16 cellular contexts compared by ENCODE assay signal in the genomic region with DNA sequence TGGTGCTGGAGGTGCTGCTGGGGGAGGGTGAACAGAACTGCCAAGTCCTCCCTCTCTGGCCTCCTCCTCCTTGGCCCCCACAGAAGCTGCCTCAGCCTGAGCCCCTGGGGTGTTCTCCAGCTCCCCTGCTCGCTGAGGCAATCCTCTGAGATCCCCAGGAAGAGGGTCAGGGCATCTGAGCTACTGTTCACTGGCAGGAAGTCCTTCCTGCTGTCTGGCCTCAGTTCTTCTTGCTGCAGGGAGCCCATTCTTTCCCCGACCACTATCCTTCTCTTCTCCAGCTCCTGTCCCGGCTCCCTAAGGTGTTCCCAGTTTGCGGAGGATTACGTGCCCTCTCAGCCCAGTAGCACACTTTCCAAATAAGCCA. TPM values are rescaled to one million over a fixed set of nuclear protein-coding genes. Genes with fewer than 3 reads are reported as not detected.
DNase-seq lines count a peak whose midpoint lies in the region; ATAC-seq and TF ChIP-seq lines count a peak whose summit lies in the region.
"Had no signal": no experiment of that assay in that cellular context is flagged by ENCODE, and none has a peak within 500 bp of the region (broad histone marks: within the 10 kb centered on the region; RNA-seq: fewer than 3 reads in every experiment).

No MANE protein-coding gene starts in this region.

- H3K27ac ChIP-seq in iPS-20b (ENCODE audit: low read length): no peak overlapping the region
- H3K27ac ChIP-seq: A549, GM23248 had no signal

- peaks cover 9% of the 10 kb centered on the region for H3K36me3 Mint-ChIP-seq in brain

- H3K4me1 ChIP-seq in iPS-20b (ENCODE audit: insufficient read depth, low read length) (peaks cover 28% of the 10 kb centered on the region), neuron (ENCODE audit: insufficient read depth, low read length) (peaks cover 85% of the 10 kb centered on the region)
- H3K4me1 ChIP-seq: A549 had no signal

- H3K27me3 ChIP-seq in H7 (ENCODE audit: control insufficient read depth, insufficient read depth, low read length) (peaks cover 55% of the 10 kb centered on the region), iPS-20b (ENCODE audit: insufficient read depth, low read length) (peaks cover 95% of the 10 kb centered on the region), neuron (ENCODE audit: insufficient read depth, low read length) (no peaks in the 10 kb centered on the region)

- no peak for TF ChIP-seq CTCF in brain (conservative IDR thresholded peaks at IDR 0.05)

- H3K9me3 ChIP-seq in iPS-20b (ENCODE audit: insufficient read depth, low read depth, low read length): no peaks in the 10 kb centered on the region
- no peaks in the 10 kb centered on the region for H3K9me3 ChIP-seq in neuron (ENCODE audit: low read length)
- H3K9me3 ChIP-seq: A549 had no signal

- H3K9me3 Mint-ChIP-seq in brain: no peaks in the 10 kb centered on the region
- H3K9me3 Mint-ChIP-seq: HFFc6 had no signal

- H3K9ac ChIP-seq in iPS-20b (ENCODE audit: low read depth, low read length): peak overlapping the region; percentile 34; the same call in 1 of the 2 replicates
- H3K9ac ChIP-seq: GM23248 had no signal

- DNase-seq in H7 (peak; percentile 32), NCI-H226 (no peak), 8988T (no peak), NCI-H526 (lab: John Stamatoyannopoulos, UW) (no peak)
- DNase-seq: DND-41, GM23248, HFFc6, NCI-H187 treated with DMSO at 0.1 percent for 48 hours, SHP77 had no signal

- peak overlapping the region; percentile 43 to 81 (median 78) for H3K4me3 Mint-ChIP-seq in brain
- H3K4me3 Mint-ChIP-seq: HFFc6 had no signal

- no peak for ATAC-seq in GM21786 (IDR thresholded peaks at IDR 0.05; ENCODE audit: unreplicated experiment)
- ATAC-seq: GM12878 had no signal

- H2AFZ ChIP-seq in neuron (ENCODE audit: low read depth, low read length): no peak overlapping the region
- H2AFZ ChIP-seq: GM23248 had no signal

- H3K27ac Mint-ChIP-seq in brain: peak overlapping the region; percentile 93 to 99 (median 97)
- H3K27ac Mint-ChIP-seq: HFFc6 had no signal

- H3K36me3 ChIP-seq in H7 (replicated peaks; ENCODE audit: control insufficient read depth, insufficient read depth, low read length): no peaks in the 10 kb centered on the region
- no peaks in the 10 kb centered on the region for H3K36me3 ChIP-seq in iPS-20b (ENCODE audit: insufficient read depth, low read depth, low read length)
- peaks cover 7% of the 10 kb centered on the region for H3K36me3 ChIP-seq in neuron (ENCODE audit: insufficient read depth, low read length)

- H3K4me3 ChIP-seq in H7 (ENCODE audit: insufficient read depth, low read depth, low read length): no peak overlapping the region
- no peak overlapping the region for H3K4me3 ChIP-seq in iPS-20b (ENCODE audit: low read length)
- peak overlapping the region; percentile 9 for H3K4me3 ChIP-seq in neuron (ENCODE audit: low read length)
- H3K4me3 ChIP-seq: A549, GM12878, GM23248 had no signal

- H3K27me3 Mint-ChIP-seq in brain: no peaks in the 10 kb centered on the region

- peaks cover 92% of the 10 kb centered on the region for H3K4me1 Mint-ChIP-seq in brain

RNA-seq across cellular contexts. Expression of a gene that starts 9.7 kb away (rescaled TPM):
- 26.6 and 43.2 TPM in 2 replicates for total RNA-seq in H7 (2014; rRNA removed; shearing (Covaris generic))
- polyA plus RNA-seq in brain (ENCODE audit: insufficient read depth, low read depth, low replicate concordance): 92.8 TPM
- total RNA-seq: GM12878, GM23248, HFFc6, LHCN-M2 had no signal
- polyA plus RNA-seq: GM12878, GM23248 had no signal

RNA-seq across cellular contexts. Expression of a gene that starts 32.1 kb away (rescaled TPM):
- total RNA-seq in H7 (2014; rRNA removed; shearing (Covaris generic)): 41.5 and 46.0 TPM in 2 replicates
- 30.9 TPM for polyA plus RNA-seq in brain (ENCODE audit: insufficient read depth, low read depth, low replicate concordance)

RNA-seq across cellular contexts. Expression of a gene that starts 40.5 kb away (rescaled TPM):
- total RNA-seq in H7 (2014; rRNA removed; shearing (Covaris generic)): 19.4 and 23.6 TPM in 2 replicates
- polyA plus RNA-seq in brain (ENCODE audit: insufficient read depth, low read depth, low replicate concordance): 314 TPM

RNA-seq across cellular contexts. Expression of a gene that starts 49.1 kb away (rescaled TPM):
- total RNA-seq in H7 (2014; rRNA removed; shearing (Covaris generic)): not detected in 2 replicates
- polyA plus RNA-seq in brain (ENCODE audit: insufficient read depth, low read depth, low replicate concordance): not detected
- total RNA-seq: GM12878 had no signal
- polyA plus RNA-seq: GM12878, GM23248 had no signal

RNA-seq across cellular contexts. Expression of a gene that starts 57.0 kb away (rescaled TPM):
- 33.3 and 35.1 TPM in 2 replicates for total RNA-seq in H7 (2014; rRNA removed; shearing (Covaris generic))
- polyA plus RNA-seq in brain (ENCODE audit: insufficient read depth, low read depth, low replicate concordance): 211 TPM
- total RNA-seq: GM12878, GM23248 had no signal
- polyA plus RNA-seq: GM12878, GM23248 had no signal
